ENCODE assay signal across 1 cellular context in the genomic region with DNA sequence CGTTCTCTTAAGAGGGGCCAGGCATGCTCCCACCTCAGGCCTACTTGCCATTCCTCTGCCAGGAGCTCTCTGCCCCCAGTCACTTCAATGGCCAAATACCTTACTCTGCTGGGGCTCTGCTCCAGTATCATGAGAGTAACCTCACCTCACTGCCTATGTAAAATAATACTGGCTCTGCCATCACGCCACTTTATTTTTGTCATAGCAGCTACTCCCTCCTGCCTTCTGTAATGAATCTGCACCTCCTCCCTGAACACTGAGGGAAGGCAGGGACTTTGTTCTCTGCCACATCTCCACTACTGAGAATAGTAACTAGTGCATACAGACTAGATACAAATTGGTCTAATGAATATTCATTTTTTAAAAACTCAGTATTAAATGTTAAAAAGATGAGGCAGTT.
TF ChIP-seq lines count a peak whose summit lies in the region.

No MANE protein-coding gene starts in this region.

TF ChIP-seq in HEK293, 187 proteins besides CTCF, POLR2A, EP300 and RAD21 (continued from another document):
- no peak for TF ChIP-seq HOXA7 (CRISPR knock-in tag; IDR thresholded peaks at IDR 0.05; ENCODE audit: borderline replicate concordance)
- peak; percentile 21; the same call in 1 of the 2 replicates for TF ChIP-seq WT1 (tag by site-specific recombination; IDR thresholded peaks at IDR 0.05)
- TF ChIP-seq ZNF677 (tag by site-specific recombination; IDR thresholded peaks at IDR 0.05): no peak
- TF ChIP-seq ZNF394 (tag by site-specific recombination; IDR thresholded peaks at IDR 0.05; ENCODE audit: borderline replicate concordance): peak; percentile 36; the same call in 1 of the 2 replicates
- no peak for TF ChIP-seq SALL2 (tag by site-specific recombination; IDR thresholded peaks at IDR 0.05; ENCODE audit: borderline replicate concordance)
